In the genomic region with DNA sequence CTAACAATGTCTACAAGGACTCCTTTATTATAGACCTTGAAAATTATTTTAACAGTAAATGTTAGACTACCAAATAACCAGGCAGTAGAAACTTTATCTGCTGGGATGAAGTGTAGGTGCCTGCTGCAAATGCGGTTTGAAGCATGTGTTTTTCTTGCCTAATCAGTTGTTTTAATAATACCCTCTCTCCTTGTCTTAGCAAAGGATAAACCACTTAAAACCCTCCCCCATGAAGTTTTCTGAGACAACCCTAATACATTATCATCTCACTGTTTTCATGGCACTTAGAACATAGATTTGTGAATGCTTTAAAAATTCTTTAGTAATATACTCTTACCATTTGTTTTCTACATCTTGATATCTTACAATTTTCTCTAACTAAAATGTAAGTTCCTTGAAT, we compare ENCODE assay signal across 15 cellular contexts.
DNase-seq lines count a peak whose midpoint lies in the region; ATAC-seq and TF ChIP-seq lines count a peak whose summit lies in the region.
"Had no signal": no experiment of that assay in that cellular context is flagged by ENCODE, and none has a peak within 500 bp of the region (broad histone marks: within the 10 kb centered on the region; RNA-seq: fewer than 3 reads in every experiment).

No MANE protein-coding gene starts in this region.

- ATAC-seq in GM19023 (IDR thresholded peaks at IDR 0.05; ENCODE audit: unreplicated experiment), result no peak

- no peaks in the 10 kb centered on the region for H3K9me3 ChIP-seq in HEK293 (ENCODE audit: control insufficient read depth, insufficient read depth, low read depth, low read length)
- no peaks in the 10 kb centered on the region for H3K9me3 ChIP-seq in SK-N-MC (ENCODE audit: low read depth, low read length)
- H3K9me3 ChIP-seq: BE2C, HAP-1 had no signal

- H3K4me1 Mint-ChIP-seq in mesothelial cell of epicardium, result peaks cover 19% of the 10 kb centered on the region
- H3K4me1 Mint-ChIP-seq: CD4-positive, CD25-positive, alpha-beta regulatory T cell; CD8-positive, alpha-beta memory T cell had no signal

- H3K27me3 Mint-ChIP-seq in mesothelial cell of epicardium (ENCODE audit: low read depth), result no peaks in the 10 kb centered on the region
- H3K27me3 Mint-ChIP-seq: CD4-positive, CD25-positive, alpha-beta regulatory T cell; CD8-positive, alpha-beta memory T cell had no signal

- no peaks in the 10 kb centered on the region for H3K9me3 Mint-ChIP-seq in mesothelial cell of epicardium

- POLR2A ChIA-PET in HEK293 (lab: Yijun Ruan, JAX), result no interaction called here

- CTCF ChIA-PET in HEK293 (lab: Yijun Ruan, JAX), result no interaction called here

- H3K36me3 Mint-ChIP-seq in mesothelial cell of epicardium, result peaks cover 34% of the 10 kb centered on the region
- H3K36me3 Mint-ChIP-seq: CD4-positive, CD25-positive, alpha-beta regulatory T cell; CD8-positive, alpha-beta memory T cell had no signal

- peaks cover 13% of the 10 kb centered on the region for H3K4me1 ChIP-seq in HEK293 (ENCODE audit: control insufficient read depth, insufficient read depth, low read length)
- H3K4me1 ChIP-seq: BE2C had no signal

- H3K4me3 ChIP-seq in HEK293 (ENCODE audit: low read depth, low read length) (no peak overlapping the region), SK-N-MC (peak overlapping the region; percentile 49; the same call in 1 of the 2 replicates)
- H3K4me3 ChIP-seq: GM23248, HAP-1 had no signal

- H3K36me3 ChIP-seq in HEK293 (ENCODE audit: control insufficient read depth in 2 of 2, insufficient read depth in 1 of 2, low read length in 2 of 2), result no peaks in the 10 kb centered on the region
- no peaks in the 10 kb centered on the region for H3K36me3 ChIP-seq in SK-N-MC (ENCODE audit: insufficient read depth, low read length)
- H3K36me3 ChIP-seq: BE2C, HAP-1 had no signal

- no peak overlapping the region for H3K4me3 Mint-ChIP-seq in mesothelial cell of epicardium
- H3K4me3 Mint-ChIP-seq: CD4-positive, CD25-positive, alpha-beta regulatory T cell; CD8-positive, alpha-beta memory T cell had no signal

- H3K27ac Mint-ChIP-seq in mesothelial cell of epicardium, result peak overlapping the region; percentile 63
- H3K27ac Mint-ChIP-seq: CD4-positive, CD25-positive, alpha-beta regulatory T cell; CD8-positive, alpha-beta memory T cell had no signal

- peak; percentile 90 for DNase-seq in NCI-H82 (lab: John Stamatoyannopoulos, UW)
- DNase-seq in SK-N-MC (ENCODE audit: low read depth, low spot score), result no peak
- DNase-seq in mesothelial cell of epicardium (ENCODE audit: low spot score in 2 of 2, unreplicated experiment in 2 of 2), result no peak
- DNase-seq in SIG-M5 treated with dmso at 0.1 percent for 504 hours (lab: John Stamatoyannopoulos, UW; ENCODE audit: unreplicated experiment), result no peak
- DNase-seq in stimulated activated CD4-positive, alpha-beta T cell treated with anti-CD3 and anti-CD28 coated beads, Interleukin-4, amount 100 ng/mL, for 4 hours, result no peak
- DNase-seq: ACHN; BE2C; C1 segment of cervical spinal cord; CD4-positive, CD25-positive, alpha-beta regulatory T cell; CD8-positive, alpha-beta memory T cell; COR-L47; GM23248 had no signal

- no peak for TF ChIP-seq CTCF in HEK293 (tag by site-specific recombination; IDR thresholded peaks at IDR 0.05)
- no peak for TF ChIP-seq CTCF in mesothelial cell of epicardium (IDR thresholded peaks at IDR 0.05; ENCODE audit: unreplicated experiment)

- H3K27ac ChIP-seq in HEK293 (ENCODE audit: extremely low read depth, low read depth, low read length) (no peak overlapping the region), SK-N-MC (peak overlapping the region; percentile 83)
- H3K27ac ChIP-seq: GM23248 had no signal

- no peak overlapping the region for H3K9ac ChIP-seq in SK-N-MC (ENCODE audit: insufficient read length)
- H3K9ac ChIP-seq: GM23248 had no signal

TF ChIP-seq in HEK293, 187 proteins besides CTCF, POLR2A, EP300 and RAD21:
- TF ChIP-seq GLIS1 (tag by site-specific recombination; IDR thresholded peaks at IDR 0.05) (peak; percentile 50), SP7 (tag by site-specific recombination; IDR thresholded peaks at IDR 0.05) (peak; percentile 65; the same call in 1 of the 2 replicates), ZNF664 (tag by site-specific recombination; IDR thresholded peaks at IDR 0.05) (no peak), TRIM28 (IDR thresholded peaks at IDR 0.05; ENCODE audit: borderline replicate concordance, low read length) (peak; percentile 43; the same call in 1 of the 2 replicates), MZF1 (tag by site-specific recombination; IDR thresholded peaks at IDR 0.05; ENCODE audit: borderline replicate concordance) (no peak)
- TF ChIP-seq, protein P1, sequence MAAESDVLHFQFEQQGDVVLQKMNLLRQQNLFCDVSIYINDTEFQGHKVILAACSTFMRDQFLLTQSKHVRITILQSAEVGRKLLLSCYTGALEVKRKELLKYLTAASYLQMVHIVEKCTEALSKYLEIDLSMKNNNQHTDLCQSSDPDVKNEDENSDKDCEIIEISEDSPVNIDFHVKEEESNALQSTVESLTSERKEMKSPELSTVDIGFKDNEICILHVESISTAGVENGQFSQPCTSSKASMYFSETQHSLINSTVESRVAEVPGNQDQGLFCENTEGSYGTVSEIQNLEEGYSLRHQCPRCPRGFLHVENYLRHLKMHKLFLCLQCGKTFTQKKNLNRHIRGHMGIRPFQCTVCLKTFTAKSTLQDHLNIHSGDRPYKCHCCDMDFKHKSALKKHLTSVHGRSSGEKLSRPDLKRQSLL (tag by site-specific recombination; IDR thresholded peaks at IDR 0.05), result no peak
